In the genomic region with DNA sequence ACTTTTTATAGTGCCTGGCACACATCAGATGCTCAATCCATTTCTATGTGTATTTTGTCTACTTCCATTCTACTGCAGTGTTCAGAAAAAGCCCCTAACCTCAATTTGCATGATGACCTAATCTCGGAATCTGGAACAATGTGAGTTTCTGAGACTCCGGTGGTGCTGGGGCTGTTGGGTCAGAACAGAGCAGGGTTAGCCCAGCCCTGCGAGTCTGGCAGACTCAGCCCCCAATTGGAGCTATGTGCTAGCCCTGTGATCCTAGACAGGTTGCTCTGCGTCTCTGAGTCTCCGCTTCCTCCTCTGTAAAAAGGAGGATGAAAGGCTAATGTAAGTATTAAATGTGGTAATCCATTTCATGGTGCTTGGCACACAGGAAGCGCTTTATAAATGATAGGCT, we compare ENCODE assay signal across 11 cellular contexts.
DNase-seq lines count a peak whose midpoint lies in the region; ATAC-seq and TF ChIP-seq lines count a peak whose summit lies in the region.
"Had no signal": no experiment of that assay in that cellular context is flagged by ENCODE, and none has a peak within 500 bp of the region (broad histone marks: within the 10 kb centered on the region; RNA-seq: fewer than 3 reads in every experiment).

No MANE protein-coding gene starts in this region.

- intact Hi-C loops in left lung (cut with DNase I) (no loop called here), sciatic nerve (cut with DNase I) (no loop called here)

- peaks cover 26% of the 10 kb centered on the region for H3K36me3 Mint-ChIP-seq in T-helper 1 cell treated with Interleukin-12 subunit alpha and Interleukin-12 subunit beta and Interleukin-4 antibody, amounts not matched to agents 30 μg/mL and 1 μg/mL, for 36 hours (ENCODE audit: low read depth)
- H3K36me3 Mint-ChIP-seq in memory B cell = peaks cover 2% of the 10 kb centered on the region

- ATAC-seq in GM18861 (IDR thresholded peaks at IDR 0.05; ENCODE audit: unreplicated experiment) = peak; percentile 46
- peak; percentile 53 for ATAC-seq in GM21825 (IDR thresholded peaks at IDR 0.05; ENCODE audit: unreplicated experiment)
- peak; percentile 92 for ATAC-seq in memory B cell (ENCODE audit: low read depth)
- no peak for ATAC-seq in left lung
- ATAC-seq in HG02623 (IDR thresholded peaks at IDR 0.05; ENCODE audit: unreplicated experiment) = no peak
- no peak for ATAC-seq in sciatic nerve

- peak overlapping the region; percentile 94 for H3K27ac Mint-ChIP-seq in T-helper 1 cell treated with Interleukin-12 subunit alpha and Interleukin-12 subunit beta and Interleukin-4 antibody, amounts not matched to agents 30 μg/mL and 1 μg/mL, for 36 hours
- H3K27ac Mint-ChIP-seq in memory B cell = peak overlapping the region; percentile 87

- H3K4me1 Mint-ChIP-seq in T-helper 1 cell treated with Interleukin-12 subunit alpha and Interleukin-12 subunit beta and Interleukin-4 antibody, amounts not matched to agents 30 μg/mL and 1 μg/mL, for 36 hours (ENCODE audit: low read depth) = peaks cover 72% of the 10 kb centered on the region
- H3K4me1 Mint-ChIP-seq in memory B cell = peaks cover 29% of the 10 kb centered on the region

- H3K27ac ChIP-seq in left lung = no peak overlapping the region
- H3K27ac ChIP-seq: thoracic aorta had no signal

- peaks cover 0 to 11% of the 10 kb centered on the region in 2 donors for H3K4me1 ChIP-seq in left lung

- H3K9me3 Mint-ChIP-seq in T-helper 1 cell treated with Interleukin-12 subunit alpha and Interleukin-12 subunit beta and Interleukin-4 antibody, amounts not matched to agents 30 μg/mL and 1 μg/mL, for 36 hours = no peaks in the 10 kb centered on the region
- no peaks in the 10 kb centered on the region for H3K9me3 Mint-ChIP-seq in memory B cell

- no peak for TF ChIP-seq CTCF in left lung (IDR thresholded peaks at IDR 0.05)

- no peaks in the 10 kb centered on the region for H3K9me3 ChIP-seq in left lung
- H3K9me3 ChIP-seq: thoracic aorta had no signal

- peak in 1 of 2 donors; percentile 45 for DNase-seq in memory B cell (ENCODE audit: low spot score in 2 of 2)
- DNase-seq in left lung = no peak
- no peak for DNase-seq in HEK293T (ENCODE audit: extremely low spot score)
- no peak for DNase-seq in sciatic nerve (ENCODE audit: low spot score)
- DNase-seq: NCI-H69, retina had no signal

- H3K4me3 Mint-ChIP-seq in T-helper 1 cell treated with Interleukin-12 subunit alpha and Interleukin-12 subunit beta and Interleukin-4 antibody, amounts not matched to agents 30 μg/mL and 1 μg/mL, for 36 hours = peak overlapping the region; percentile 70
- H3K4me3 Mint-ChIP-seq in memory B cell = peak overlapping the region; percentile 66

- CTCF ChIA-PET in HEK293T (lab: Yijun Ruan, JAX) = interaction anchor here (0.5 kb wide), 1 partner anchor 1264 kb away, joined by 3 read pairs; no protein-coding TSS in a partner anchor

- POLR2A ChIA-PET in HEK293T (lab: Yijun Ruan, JAX) = no interaction called here

- no peaks in the 10 kb centered on the region for H3K27me3 ChIP-seq in left lung

- no peaks in the 10 kb centered on the region for H3K36me3 ChIP-seq in left lung
- H3K36me3 ChIP-seq: thoracic aorta had no signal

- no peaks in the 10 kb centered on the region for H3K27me3 Mint-ChIP-seq in T-helper 1 cell treated with Interleukin-12 subunit alpha and Interleukin-12 subunit beta and Interleukin-4 antibody, amounts not matched to agents 30 μg/mL and 1 μg/mL, for 36 hours (ENCODE audit: low read depth)
- H3K27me3 Mint-ChIP-seq in memory B cell = no peaks in the 10 kb centered on the region

- no peak overlapping the region for H3K4me3 ChIP-seq in left lung
- H3K4me3 ChIP-seq: thoracic aorta had no signal

TF ChIP-seq in HEK293T, 16 proteins besides CTCF, POLR2A, EP300 and RAD21:
- TF ChIP-seq CTBP1 (IDR thresholded peaks at IDR 0.05; ENCODE audit: borderline replicate concordance) (no peak), FOXA1 (IDR thresholded peaks at IDR 0.05) (no peak), TARDBP (IDR thresholded peaks at IDR 0.05) (no peak), ARNT (IDR thresholded peaks at IDR 0.05) (no peak), SP1 (IDR thresholded peaks at IDR 0.05) (no peak), L3MBTL2 (conservative IDR thresholded peaks at IDR 0.05) (no peak), SUZ12 (IDR thresholded peaks at IDR 0.05) (no peak), HDGF (IDR thresholded peaks at IDR 0.05; ENCODE audit: borderline replicate concordance) (no peak), NFRKB (IDR thresholded peaks at IDR 0.05) (no peak), FOXK2 (IDR thresholded peaks at IDR 0.05) (no peak), LEF1 (IDR thresholded peaks at IDR 0.05; ENCODE audit: borderline replicate concordance) (no peak), BHLHE40 (IDR thresholded peaks at IDR 0.05; ENCODE audit: borderline replicate concordance) (no peak), ELF4 (IDR thresholded peaks at IDR 0.05) (no peak), ZNF384 (IDR thresholded peaks at IDR 0.05) (no peak), FOXM1 (IDR thresholded peaks at IDR 0.05; ENCODE audit: borderline replicate concordance) (no peak)
- TF ChIP-seq, protein P1, sequence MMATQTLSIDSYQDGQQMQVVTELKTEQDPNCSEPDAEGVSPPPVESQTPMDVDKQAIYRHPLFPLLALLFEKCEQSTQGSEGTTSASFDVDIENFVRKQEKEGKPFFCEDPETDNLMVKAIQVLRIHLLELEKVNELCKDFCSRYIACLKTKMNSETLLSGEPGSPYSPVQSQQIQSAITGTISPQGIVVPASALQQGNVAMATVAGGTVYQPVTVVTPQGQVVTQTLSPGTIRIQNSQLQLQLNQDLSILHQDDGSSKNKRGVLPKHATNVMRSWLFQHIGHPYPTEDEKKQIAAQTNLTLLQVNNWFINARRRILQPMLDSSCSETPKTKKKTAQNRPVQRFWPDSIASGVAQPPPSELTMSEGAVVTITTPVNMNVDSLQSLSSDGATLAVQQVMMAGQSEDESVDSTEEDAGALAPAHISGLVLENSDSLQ (IDR thresholded peaks at IDR 0.05) = no peak
TF ChIP-seq in HEK293T: peak in this region for 0.

Comparison
In these comparisons a context has a peak if more than half of its experiments do, and no peak if none do; other contexts are left out.
1. ATAC-seq: peak in GM18861 (single experiment), GM21825 (single experiment) and memory B cell (single experiment); none in left lung (single experiment), HG02623 (single experiment) and sciatic nerve (single experiment).